In the genomic region with DNA sequence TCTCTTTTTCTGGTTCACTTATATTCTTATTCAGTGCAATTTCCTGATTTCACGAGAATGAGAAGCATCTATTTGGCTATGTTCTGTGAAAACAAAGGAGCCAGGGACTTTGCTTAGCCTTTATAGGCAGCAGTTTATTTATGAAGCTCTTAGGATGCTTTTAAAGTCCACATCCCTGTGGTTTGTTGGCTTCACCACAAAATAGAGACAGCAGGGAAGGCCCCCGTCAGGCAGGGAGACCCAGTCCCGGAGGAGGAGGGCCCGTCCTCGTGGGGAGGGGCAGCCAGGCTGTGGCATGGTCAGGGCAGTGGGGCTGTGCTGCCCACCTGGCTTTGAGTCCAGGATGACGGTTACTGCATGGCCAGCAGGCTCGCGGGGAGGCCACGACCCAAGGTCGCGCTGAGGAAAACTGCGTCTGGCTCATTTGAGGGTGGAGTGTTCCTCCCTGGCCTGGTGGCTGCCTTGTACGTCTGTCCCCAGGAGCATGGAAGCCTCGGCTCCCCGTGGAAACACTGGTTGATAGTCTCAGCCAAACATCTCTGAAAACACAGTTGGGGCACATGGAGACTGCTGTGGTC, we compare ENCODE assay signal across 2 cellular contexts.
A peak's percentile ranks its signal among the peaks of the same experiment; 100 is the strongest.
TF ChIP-seq lines count a peak whose summit lies in the region.

No MANE protein-coding gene starts in this region.

TF ChIP-seq in GM23338, 12 proteins besides CTCF, POLR2A, EP300 and RAD21:
- no peak for TF ChIP-seq NANOG (IDR thresholded peaks at IDR 0.05; ENCODE audit: borderline replicate concordance)
- TF ChIP-seq, protein P1, sequence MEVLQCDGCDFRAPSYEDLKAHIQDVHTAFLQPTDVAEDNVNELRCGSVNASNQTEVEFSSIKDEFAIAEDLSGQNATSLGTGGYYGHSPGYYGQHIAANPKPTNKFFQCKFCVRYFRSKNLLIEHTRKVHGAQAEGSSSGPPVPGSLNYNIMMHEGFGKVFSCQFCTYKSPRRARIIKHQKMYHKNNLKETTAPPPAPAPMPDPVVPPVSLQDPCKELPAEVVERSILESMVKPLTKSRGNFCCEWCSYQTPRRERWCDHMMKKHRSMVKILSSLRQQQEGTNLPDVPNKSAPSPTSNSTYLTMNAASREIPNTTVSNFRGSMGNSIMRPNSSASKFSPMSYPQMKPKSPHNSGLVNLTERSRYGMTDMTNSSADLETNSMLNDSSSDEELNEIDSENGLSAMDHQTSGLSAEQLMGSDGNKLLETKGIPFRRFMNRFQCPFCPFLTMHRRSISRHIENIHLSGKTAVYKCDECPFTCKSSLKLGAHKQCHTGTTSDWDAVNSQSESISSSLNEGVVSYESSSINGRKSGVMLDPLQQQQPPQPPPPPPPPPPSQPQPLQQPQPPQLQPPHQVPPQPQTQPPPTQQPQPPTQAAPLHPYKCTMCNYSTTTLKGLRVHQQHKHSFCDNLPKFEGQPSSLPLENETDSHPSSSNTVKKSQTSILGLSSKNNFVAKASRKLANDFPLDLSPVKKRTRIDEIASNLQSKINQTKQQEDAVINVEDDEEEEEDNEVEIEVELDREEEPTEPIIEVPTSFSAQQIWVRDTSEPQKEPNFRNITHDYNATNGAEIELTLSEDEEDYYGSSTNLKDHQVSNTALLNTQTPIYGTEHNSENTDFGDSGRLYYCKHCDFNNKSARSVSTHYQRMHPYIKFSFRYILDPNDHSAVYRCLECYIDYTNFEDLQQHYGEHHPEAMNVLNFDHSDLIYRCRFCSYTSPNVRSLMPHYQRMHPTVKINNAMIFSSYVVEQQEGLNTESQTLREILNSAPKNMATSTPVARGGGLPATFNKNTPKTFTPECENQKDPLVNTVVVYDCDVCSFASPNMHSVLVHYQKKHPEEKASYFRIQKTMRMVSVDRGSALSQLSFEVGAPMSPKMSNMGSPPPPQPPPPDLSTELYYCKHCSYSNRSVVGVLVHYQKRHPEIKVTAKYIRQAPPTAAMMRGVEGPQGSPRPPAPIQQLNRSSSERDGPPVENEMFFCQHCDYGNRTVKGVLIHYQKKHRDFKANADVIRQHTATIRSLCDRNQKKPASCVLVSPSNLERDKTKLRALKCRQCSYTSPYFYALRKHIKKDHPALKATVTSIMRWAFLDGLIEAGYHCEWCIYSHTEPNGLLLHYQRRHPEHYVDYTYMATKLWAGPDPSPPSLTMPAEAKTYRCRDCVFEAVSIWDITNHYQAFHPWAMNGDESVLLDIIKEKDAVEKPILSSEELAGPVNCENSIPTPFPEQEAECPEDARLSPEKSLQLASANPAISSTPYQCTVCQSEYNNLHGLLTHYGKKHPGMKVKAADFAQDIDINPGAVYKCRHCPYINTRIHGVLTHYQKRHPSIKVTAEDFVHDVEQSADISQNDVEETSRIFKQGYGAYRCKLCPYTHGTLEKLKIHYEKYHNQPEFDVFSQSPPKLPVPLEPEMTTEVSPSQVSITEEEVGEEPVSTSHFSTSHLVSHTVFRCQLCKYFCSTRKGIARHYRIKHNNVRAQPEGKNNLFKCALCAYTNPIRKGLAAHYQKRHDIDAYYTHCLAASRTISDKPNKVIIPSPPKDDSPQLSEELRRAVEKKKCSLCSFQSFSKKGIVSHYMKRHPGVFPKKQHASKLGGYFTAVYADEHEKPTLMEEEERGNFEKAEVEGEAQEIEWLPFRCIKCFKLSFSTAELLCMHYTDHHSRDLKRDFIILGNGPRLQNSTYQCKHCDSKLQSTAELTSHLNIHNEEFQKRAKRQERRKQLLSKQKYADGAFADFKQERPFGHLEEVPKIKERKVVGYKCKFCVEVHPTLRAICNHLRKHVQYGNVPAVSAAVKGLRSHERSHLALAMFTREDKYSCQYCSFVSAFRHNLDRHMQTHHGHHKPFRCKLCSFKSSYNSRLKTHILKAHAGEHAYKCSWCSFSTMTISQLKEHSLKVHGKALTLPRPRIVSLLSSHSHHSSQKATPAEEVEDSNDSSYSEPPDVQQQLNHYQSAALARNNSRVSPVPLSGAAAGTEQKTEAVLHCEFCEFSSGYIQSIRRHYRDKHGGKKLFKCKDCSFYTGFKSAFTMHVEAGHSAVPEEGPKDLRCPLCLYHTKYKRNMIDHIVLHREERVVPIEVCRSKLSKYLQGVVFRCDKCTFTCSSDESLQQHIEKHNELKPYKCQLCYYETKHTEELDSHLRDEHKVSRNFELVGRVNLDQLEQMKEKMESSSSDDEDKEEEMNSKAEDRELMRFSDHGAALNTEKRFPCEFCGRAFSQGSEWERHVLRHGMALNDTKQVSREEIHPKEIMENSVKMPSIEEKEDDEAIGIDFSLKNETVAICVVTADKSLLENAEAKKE (CRISPR knock-in tag; IDR thresholded peaks at IDR 0.05) = no peak
- TF ChIP-seq ZNF331 (CRISPR knock-in tag; IDR thresholded peaks at IDR 0.05; ENCODE audit: low read depth) = no peak

TF ChIP-seq in HepG2, 621 proteins besides CTCF, POLR2A, EP300 and RAD21:
- TF ChIP-seq SP4 (CRISPR knock-in tag; IDR thresholded peaks at IDR 0.05) = no peak
- TF ChIP-seq, protein P2, sequence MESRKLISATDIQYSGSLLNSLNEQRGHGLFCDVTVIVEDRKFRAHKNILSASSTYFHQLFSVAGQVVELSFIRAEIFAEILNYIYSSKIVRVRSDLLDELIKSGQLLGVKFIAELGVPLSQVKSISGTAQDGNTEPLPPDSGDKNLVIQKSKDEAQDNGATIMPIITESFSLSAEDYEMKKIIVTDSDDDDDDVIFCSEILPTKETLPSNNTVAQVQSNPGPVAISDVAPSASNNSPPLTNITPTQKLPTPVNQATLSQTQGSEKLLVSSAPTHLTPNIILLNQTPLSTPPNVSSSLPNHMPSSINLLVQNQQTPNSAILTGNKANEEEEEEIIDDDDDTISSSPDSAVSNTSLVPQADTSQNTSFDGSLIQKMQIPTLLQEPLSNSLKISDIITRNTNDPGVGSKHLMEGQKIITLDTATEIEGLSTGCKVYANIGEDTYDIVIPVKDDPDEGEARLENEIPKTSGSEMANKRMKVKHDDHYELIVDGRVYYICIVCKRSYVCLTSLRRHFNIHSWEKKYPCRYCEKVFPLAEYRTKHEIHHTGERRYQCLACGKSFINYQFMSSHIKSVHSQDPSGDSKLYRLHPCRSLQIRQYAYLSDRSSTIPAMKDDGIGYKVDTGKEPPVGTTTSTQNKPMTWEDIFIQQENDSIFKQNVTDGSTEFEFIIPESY (CRISPR knock-in tag; IDR thresholded peaks at IDR 0.05) = 0 out of 2 replicates have a peak, but pooled peaks have one; percentile 37
